ENCODE assay signal across 11 cellular contexts in the genomic region with DNA sequence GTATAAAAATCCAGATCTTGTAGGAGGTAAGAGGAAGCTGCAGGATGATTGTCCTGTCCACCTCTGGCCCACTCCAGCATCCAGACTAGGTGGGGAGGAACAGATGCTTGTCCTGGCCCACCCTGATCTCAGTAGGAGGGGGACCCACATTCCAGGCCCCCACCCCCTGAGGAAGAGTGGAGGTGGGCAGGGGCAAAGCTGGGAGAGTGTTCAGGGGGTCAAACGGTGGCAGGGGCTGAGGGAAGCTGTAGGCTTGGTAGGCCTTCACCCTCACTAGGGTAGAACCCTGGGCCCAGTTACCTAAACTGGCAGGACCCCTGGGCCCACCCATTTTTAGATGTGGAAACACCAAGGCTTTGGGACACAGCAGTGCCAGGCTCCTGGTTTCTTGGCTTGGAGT. TPM values are rescaled to one million over a fixed set of nuclear protein-coding genes. Genes with fewer than 3 reads are reported as not detected.
A peak's percentile ranks its signal among the peaks of the same experiment; 100 is the strongest.
DNase-seq lines count a peak whose midpoint lies in the region; ATAC-seq and TF ChIP-seq lines count a peak whose summit lies in the region.
"Had no signal": no experiment of that assay in that cellular context is flagged by ENCODE, and none has a peak within 500 bp of the region (broad histone marks: within the 10 kb centered on the region; RNA-seq: fewer than 3 reads in every experiment).

No MANE protein-coding gene starts in this region.

- ATAC-seq in heart right ventricle (no peak), left cardiac atrium (no peak), upper lobe of left lung (ENCODE audit: low FRiP score in 2 of 2) (no peak), GM19463 (IDR thresholded peaks at IDR 0.05; ENCODE audit: unreplicated experiment) (no peak)
- ATAC-seq in CD4-positive, alpha-beta T cell (ENCODE audit: poor library complexity): no peak

- no peaks in the 10 kb centered on the region for H3K27me3 ChIP-seq in heart right ventricle
- H3K27me3 ChIP-seq in parathyroid adenoma (ENCODE audit: control insufficient read depth, insufficient read depth, low read length): no peaks in the 10 kb centered on the region
- H3K27me3 ChIP-seq in upper lobe of left lung: no peaks in the 10 kb centered on the region
- H3K27me3 ChIP-seq in CD4-positive, alpha-beta T cell (ENCODE audit: control insufficient read depth, insufficient read depth, low read length): no peaks in the 10 kb centered on the region

- TF ChIP-seq POLR2A in upper lobe of left lung (IDR thresholded peaks at IDR 0.05): no peak

- H3K4me1 ChIP-seq in heart right ventricle: peaks cover 25 to 76% (median 64%) of the 10 kb centered on the region in 9 donors
- H3K4me1 ChIP-seq in parathyroid adenoma: peaks cover 56% of the 10 kb centered on the region
- peaks cover 63 to 71% (median 66%) of the 10 kb centered on the region in 4 donors for H3K4me1 ChIP-seq in upper lobe of left lung

- H3K36me3 ChIP-seq in heart right ventricle: peaks cover 0 to 20% (median 5%) of the 10 kb centered on the region in 9 donors
- no peaks in the 10 kb centered on the region for H3K36me3 ChIP-seq in parathyroid adenoma (ENCODE audit: control insufficient read depth, insufficient read depth, low read length)
- peaks cover 0 to 19% (median 11%) of the 10 kb centered on the region in 4 donors for H3K36me3 ChIP-seq in upper lobe of left lung

- H3K4me1 Mint-ChIP-seq in dendritic cell treated with granulocyte-macrophage colony-stimulating factor and Interleukin-4, amounts not matched to agents 40 ng/mL and 50 ng/mL, for 4 days (ENCODE audit: low read depth): peaks cover 60% of the 10 kb centered on the region
- peaks cover 36% of the 10 kb centered on the region for H3K4me1 Mint-ChIP-seq in CD4-positive, alpha-beta T cell (ENCODE audit: low read depth)

- peaks cover 15% of the 10 kb centered on the region for H3K79me2 ChIP-seq in parathyroid adenoma

- DNase-seq in heart right ventricle: no peak
- DNase-seq in left cardiac atrium: no peak
- no peak for DNase-seq in upper lobe of left lung
- no peak for DNase-seq in GM19238 (ENCODE audit: insufficient read length, low spot score)
- DNase-seq in CD4-positive, alpha-beta T cell: no peak
- DNase-seq: activated naive CD4-positive, alpha-beta T cell; NCI-H2029; T-helper 2 cell had no signal

- peaks cover 31% of the 10 kb centered on the region for H3K36me3 Mint-ChIP-seq in dendritic cell treated with granulocyte-macrophage colony-stimulating factor and Interleukin-4, amounts not matched to agents 40 ng/mL and 50 ng/mL, for 4 days (ENCODE audit: low read depth)
- no peaks in the 10 kb centered on the region for H3K36me3 Mint-ChIP-seq in CD4-positive, alpha-beta T cell (ENCODE audit: low read depth)

- H3K4me2 ChIP-seq in parathyroid adenoma (ENCODE audit: low read length): peak overlapping the region; percentile 44

- H3K27ac ChIP-seq in heart right ventricle: peak overlapping the region in 9 of 10 donors; percentile 26 to 81 (median 66)
- peak overlapping the region; percentile 92 for H3K27ac ChIP-seq in parathyroid adenoma
- H3K27ac ChIP-seq in upper lobe of left lung: peak overlapping the region; percentile 27 to 90 (median 76)
- H3K27ac ChIP-seq in CD4-positive, alpha-beta T cell (ENCODE audit: low read depth, low read length): no peak overlapping the region

- H3K9ac ChIP-seq in parathyroid adenoma: no peak overlapping the region

- H3K4me3 Mint-ChIP-seq in dendritic cell treated with granulocyte-macrophage colony-stimulating factor and Interleukin-4, amounts not matched to agents 40 ng/mL and 50 ng/mL, for 4 days: peak overlapping the region; percentile 26
- H3K4me3 Mint-ChIP-seq in CD4-positive, alpha-beta T cell: no peak overlapping the region

- H3K4me3 ChIP-seq in heart right ventricle (no peak overlapping the region), parathyroid adenoma (ENCODE audit: low read depth, low read length) (peak overlapping the region; percentile 11), upper lobe of left lung (no peak overlapping the region)

- no peak for TF ChIP-seq EP300 in upper lobe of left lung (IDR thresholded peaks at IDR 0.05)

- 40 to 67% methylated on average over 1 of the region's 1 CpG for WGBS in heart right ventricle, 2 donors
- WGBS in upper lobe of left lung, 2 donors: 75 to 91% methylated on average over 1 of the region's 1 CpG

- intact Hi-C loops in heart right ventricle (cut with DNase I) (loop anchor here in 5 of 10 donors (2.0 to 10.0 kb wide), 5 partner anchors 35 to 65 kb away; no protein-coding TSS in a partner anchor), left cardiac atrium (cut with DNase I) (loop anchor here in 1 of 2 donors (5.0 kb wide), 1 partner anchor 60 kb away; no protein-coding TSS in a partner anchor)
- intact Hi-C loops in dendritic cell treated with granulocyte-macrophage colony-stimulating factor and Interleukin-4, amounts not matched to agents 40 ng/mL and 50 ng/mL, for 4 days (cut with micrococcal nuclease): loop anchor here (2.0 to 5.0 kb wide), 2 partner anchors 58 to 125 kb away; no protein-coding TSS in a partner anchor
- intact Hi-C loops in CD4-positive, alpha-beta T cell (cut with DNase I, micrococcal nuclease): loop anchor here (5.0 kb wide), 2 partner anchors 125 to 170 kb away; no protein-coding TSS in a partner anchor

- no peaks in the 10 kb centered on the region for H3K9me3 Mint-ChIP-seq in dendritic cell treated with granulocyte-macrophage colony-stimulating factor and Interleukin-4, amounts not matched to agents 40 ng/mL and 50 ng/mL, for 4 days
- no peaks in the 10 kb centered on the region for H3K9me3 Mint-ChIP-seq in CD4-positive, alpha-beta T cell

- POLR2A ChIA-PET in CD4-positive, alpha-beta T cell (lab: Charles Lee): interaction anchor here (0.5 to 2.7 kb wide), 4 partner anchors 31 to 1076 kb away, joined by 3 to 7 read pairs (median 4); no protein-coding TSS in a partner anchor

- CTCF ChIA-PET in CD4-positive, alpha-beta T cell (lab: Charles Lee): interaction anchor here (0.6 to 4.7 kb wide), 5 partner anchors 9 to 985 kb away, joined by 3 to 31 read pairs (median 8); no protein-coding TSS in a partner anchor

- TF ChIP-seq CTCF in heart right ventricle (IDR thresholded peaks at IDR 0.05) (no peak), parathyroid adenoma (IDR thresholded peaks at IDR 0.05) (no peak), upper lobe of left lung (IDR thresholded peaks at IDR 0.05) (no peak)
- no peak for TF ChIP-seq CTCF in CD4-positive, alpha-beta T cell (IDR thresholded peaks at IDR 0.05)

- H3K9me3 ChIP-seq in heart right ventricle (no peaks in the 10 kb centered on the region), parathyroid adenoma (ENCODE audit: control insufficient read depth, low read length) (no peaks in the 10 kb centered on the region), upper lobe of left lung (no peaks in the 10 kb centered on the region)
- H3K9me3 ChIP-seq in CD4-positive, alpha-beta T cell (ENCODE audit: control insufficient read depth, low read length): no peaks in the 10 kb centered on the region

- H3K27me3 Mint-ChIP-seq in dendritic cell treated with granulocyte-macrophage colony-stimulating factor and Interleukin-4, amounts not matched to agents 40 ng/mL and 50 ng/mL, for 4 days: peaks cover 3% of the 10 kb centered on the region
- H3K27me3 Mint-ChIP-seq in CD4-positive, alpha-beta T cell: no peaks in the 10 kb centered on the region

- peak overlapping the region; percentile 89 for H3K27ac Mint-ChIP-seq in dendritic cell treated with granulocyte-macrophage colony-stimulating factor and Interleukin-4, amounts not matched to agents 40 ng/mL and 50 ng/mL, for 4 days
- H3K27ac Mint-ChIP-seq in CD4-positive, alpha-beta T cell: no peak overlapping the region

- H2AFZ ChIP-seq in parathyroid adenoma: no peak overlapping the region

RNA-seq across cellular contexts. Expression of a gene that starts 4.1 kb away (rescaled TPM):
- 10 to 100 TPM; 18.6 to 31.9 (median 22.1) TPM for total RNA-seq in heart right ventricle
- polyA plus RNA-seq in heart right ventricle: 10 to 100 TPM; 12.6 to 26.2 TPM
- total RNA-seq in left cardiac atrium: 10 to 100 TPM; 22.1 to 28.9 TPM
- total RNA-seq in upper lobe of left lung: 10 to 100 TPM; 26.5 to 36.5 (median 33.9) TPM
- total RNA-seq in CD4-positive, alpha-beta T cell: 1 to 10 TPM; 4.5 to 5.8 TPM

RNA-seq across cellular contexts. Expression of a gene that starts 18.5 kb away (rescaled TPM):
- total RNA-seq in heart right ventricle: 10 to 100 TPM in 9 of 10 donors, 1 to 10 TPM in 1; 9.5 to 54.9 (median 19.8) TPM
- 100 to 1,000 TPM in 1 of 2 donors, 10 to 100 TPM in 1; 22.4 to 173 TPM for polyA plus RNA-seq in heart right ventricle
- 10 to 100 TPM; 27.3 to 35.9 TPM for total RNA-seq in left cardiac atrium
- 10 to 100 TPM; 19.0 to 94.0 (median 52.1) TPM for total RNA-seq in upper lobe of left lung
- total RNA-seq in CD4-positive, alpha-beta T cell: under 1 TPM; 0.17 to 0.33 TPM

RNA-seq across cellular contexts. Expression of a gene that starts 42.6 kb away (rescaled TPM):
- 10 to 100 TPM; 26.9 to 50.7 (median 38.5) TPM for total RNA-seq in heart right ventricle
- polyA plus RNA-seq in heart right ventricle: 10 to 100 TPM; 40.4 to 75.6 TPM
- 10 to 100 TPM; 41.6 to 58.0 TPM for total RNA-seq in left cardiac atrium
- total RNA-seq in upper lobe of left lung: 100 to 1,000 TPM in 4 of 6 donors, 10 to 100 TPM in 2; 66.6 to 164 (median 126) TPM
- 100 to 1,000 TPM; 116 to 122 TPM for total RNA-seq in CD4-positive, alpha-beta T cell

RNA-seq across cellular contexts. Expression of a gene that starts 51.9 kb away (rescaled TPM):
- total RNA-seq in heart right ventricle: under 1 TPM in 9 of 10 donors, not detected in 1; 0.11 to 0.56 (median 0.31) TPM
- under 1 TPM; 0.26 to 0.29 TPM for polyA plus RNA-seq in heart right ventricle
- under 1 TPM; 0.62 to 0.68 TPM for total RNA-seq in left cardiac atrium
- 1 to 10 TPM in 2 of 6 donors, under 1 TPM in 2, not detected in 2; 0.14 to 2.1 (median 0.83) TPM for total RNA-seq in upper lobe of left lung
- not detected for total RNA-seq in CD4-positive, alpha-beta T cell

Comparison
In these comparisons a context has a peak if more than half of its experiments do, and no peak if none do; other contexts are left out.
1. RNA of a gene that starts 18.5 kb away (total RNA-seq): 19.0 to 94.0 TPM in upper lobe of left lung, 27.3 to 35.9 TPM in left cardiac atrium and 9.5 to 54.9 TPM in heart right ventricle; 0.17 to 0.33 TPM in CD4-positive, alpha-beta T cell; every median in the first group is over 4 times any median in the second.